Comparison of ENCODE assay signal across 1 cellular context in the genomic region with DNA sequence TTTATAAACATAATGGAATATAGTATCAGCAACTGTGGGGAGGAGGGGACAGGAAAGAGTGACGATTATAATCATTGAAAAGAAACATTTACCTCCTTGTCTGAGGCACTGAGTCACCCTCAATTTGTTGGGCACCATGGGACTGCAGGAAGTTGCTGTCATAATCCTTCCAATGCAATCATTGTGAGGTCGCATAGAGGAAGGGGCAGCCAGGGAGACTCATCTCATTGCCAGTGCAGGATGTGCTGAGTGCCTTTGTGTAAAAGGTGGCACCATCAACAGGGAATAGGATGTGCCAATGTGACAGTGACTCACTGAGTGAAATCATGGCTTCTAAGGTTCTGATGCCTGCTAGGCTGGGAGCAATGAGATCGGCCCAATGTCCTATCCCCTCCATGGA.
TF ChIP-seq lines count a peak whose summit lies in the region.

No MANE protein-coding gene starts in this region.

TF ChIP-seq in endothelial cell of umbilical vein, 7 proteins besides CTCF, POLR2A, EP300 and RAD21:
- TF ChIP-seq EZH2 (IDR thresholded peaks at IDR 0.05; ENCODE audit: borderline replicate concordance, low read depth, low read length, severe bottlenecking) (no peak), JUN (IDR thresholded peaks at IDR 0.05; ENCODE audit: borderline replicate concordance, insufficient read depth, insufficient read length, low read depth) (peak; percentile 77), MYC (IDR thresholded peaks at IDR 0.05; ENCODE audit: low read depth, low read length) (peak; percentile 48), GATA2 (IDR thresholded peaks at IDR 0.05; ENCODE audit: insufficient read depth, insufficient read length, low read depth, low read length) (peak; percentile 82), FOS (IDR thresholded peaks at IDR 0.05; ENCODE audit: borderline replicate concordance, insufficient read depth, low read length) (peak; percentile 97), POLR2AphosphoS5 (IDR thresholded peaks at IDR 0.05; ENCODE audit: insufficient read depth, low read depth, low read length) (peak; percentile 60)
- TF ChIP-seq, protein P1, sequence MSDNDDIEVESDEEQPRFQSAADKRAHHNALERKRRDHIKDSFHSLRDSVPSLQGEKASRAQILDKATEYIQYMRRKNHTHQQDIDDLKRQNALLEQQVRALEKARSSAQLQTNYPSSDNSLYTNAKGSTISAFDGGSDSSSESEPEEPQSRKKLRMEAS (IDR thresholded peaks at IDR 0.05; ENCODE audit: insufficient read depth, insufficient read length): no peak
